In genomic region chr5:80191991-80192398, GRCh38 we compare ENCODE assay signal across 8 cellular contexts.
DNase-seq lines count a peak whose midpoint lies in the region; ATAC-seq lines count a peak whose summit lies in the region.

No MANE protein-coding gene starts in this region.

- DNase-seq in AG20443 (ENCODE audit: low spot score): peak; percentile 26
- peak; percentile 30 for DNase-seq in OCI-M1 (lab: John Stamatoyannopoulos, UW)
- no peak for DNase-seq in central memory CD8-positive, alpha-beta T cell (ENCODE audit: low spot score in 2 of 2)
- DNase-seq in naive B cell: no peak
- DNase-seq in kidney glomerular epithelial cell (lab: John Stamatoyannopoulos, UW): no peak
- DNase-seq in NCI-H82 (lab: John Stamatoyannopoulos, UW): no peak

- H3K4me1 Mint-ChIP-seq in central memory CD8-positive, alpha-beta T cell: peaks cover 64% of the 10 kb centered on the region
- peaks cover 39 to 70% (median 45%) of the 10 kb centered on the region in 3 donors for H3K4me1 Mint-ChIP-seq in naive B cell

- ATAC-seq in central memory CD8-positive, alpha-beta T cell (replicated peaks; ENCODE audit: extremely low read depth, poor library complexity, severe bottlenecking): peak; percentile 73
- ATAC-seq in naive B cell (ENCODE audit: low read depth in 2 of 2) (peak in 1 of 2 donors; percentile 22), GM19397 (IDR thresholded peaks at IDR 0.05; ENCODE audit: unreplicated experiment) (no peak), HG03442 (IDR thresholded peaks at IDR 0.05; ENCODE audit: unreplicated experiment) (no peak)

- no peaks in the 10 kb centered on the region for H3K27me3 Mint-ChIP-seq in central memory CD8-positive, alpha-beta T cell
- no peaks in the 10 kb centered on the region for H3K27me3 Mint-ChIP-seq in naive B cell

- peaks cover 8% of the 10 kb centered on the region for H3K36me3 Mint-ChIP-seq in central memory CD8-positive, alpha-beta T cell (ENCODE audit: insufficient read depth)
- H3K36me3 Mint-ChIP-seq in naive B cell: peaks cover 0 to 9% of the 10 kb centered on the region in 2 donors

- no peaks in the 10 kb centered on the region for H3K9me3 Mint-ChIP-seq in central memory CD8-positive, alpha-beta T cell
- H3K9me3 Mint-ChIP-seq in naive B cell: no peaks in the 10 kb centered on the region

- H3K4me3 Mint-ChIP-seq in central memory CD8-positive, alpha-beta T cell: peak overlapping the region; percentile 53
- peak overlapping the region in 7 of 8 donors; percentile 30 to 81 (median 74) for H3K4me3 Mint-ChIP-seq in naive B cell

- H3K27ac Mint-ChIP-seq in central memory CD8-positive, alpha-beta T cell (ENCODE audit: low read depth): peak overlapping the region; percentile 74
- H3K27ac Mint-ChIP-seq in naive B cell: peak overlapping the region in 5 of 6 donors; percentile 12 to 85 (median 24)

Comparison
In these comparisons a context has a peak if more than half of its experiments do, and no peak if none do; other contexts are left out.
1. DNase-seq: peak in AG20443 (single experiment) and OCI-M1 (single experiment); none in central memory CD8-positive, alpha-beta T cell (0 of 2), naive B cell (single experiment), kidney glomerular epithelial cell (single experiment) and NCI-H82 (single experiment).